ENCODE assay signal across 1 cellular context in the genomic region with DNA sequence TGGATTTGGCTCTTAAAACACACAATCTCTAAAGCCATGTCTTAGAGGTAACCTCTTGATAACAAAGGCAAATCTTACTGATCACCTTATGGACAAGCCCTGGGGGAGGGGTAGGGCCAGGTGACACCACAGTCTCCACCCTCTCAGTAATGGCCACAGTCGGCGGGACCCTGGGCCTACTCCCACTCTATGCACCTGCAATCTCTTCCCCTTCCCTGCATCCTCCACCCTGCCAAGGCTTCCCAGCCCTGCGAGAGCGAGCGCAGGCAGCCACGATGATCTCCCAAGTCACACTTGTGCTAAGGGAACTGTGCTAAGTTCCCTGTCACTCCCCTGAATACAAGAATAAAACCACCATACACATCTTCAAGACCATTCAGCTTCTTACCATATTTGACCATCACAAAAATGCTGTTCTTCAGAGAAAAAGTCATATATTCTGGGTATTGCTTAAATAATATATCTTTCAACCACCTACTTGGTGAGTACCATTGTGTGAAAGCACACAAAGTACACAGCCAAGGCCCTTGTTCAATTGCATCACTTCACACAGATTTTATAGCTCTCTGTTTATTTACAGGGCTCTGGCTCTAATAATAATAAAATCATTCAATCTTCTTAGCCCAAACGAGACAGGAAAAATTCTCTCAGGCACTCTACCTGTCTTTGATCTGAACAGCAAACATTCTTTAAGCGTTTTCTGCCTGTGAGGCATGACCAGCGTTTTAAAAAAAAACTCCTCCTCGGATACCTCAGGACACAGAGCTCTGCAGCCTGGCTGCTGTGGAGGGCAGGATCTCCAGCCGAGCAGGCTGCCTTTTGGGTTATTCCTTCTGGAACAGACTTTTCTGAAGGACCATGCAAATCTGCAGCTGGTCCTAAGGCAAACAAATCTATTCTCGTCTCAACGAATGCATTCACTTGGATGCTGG.
TF ChIP-seq lines count a peak whose summit lies in the region.

No MANE protein-coding gene starts in this region.

TF ChIP-seq in WTC11, 78 proteins besides CTCF, POLR2A, EP300 and RAD21 (continued from another document):
- TF ChIP-seq, protein P1, sequence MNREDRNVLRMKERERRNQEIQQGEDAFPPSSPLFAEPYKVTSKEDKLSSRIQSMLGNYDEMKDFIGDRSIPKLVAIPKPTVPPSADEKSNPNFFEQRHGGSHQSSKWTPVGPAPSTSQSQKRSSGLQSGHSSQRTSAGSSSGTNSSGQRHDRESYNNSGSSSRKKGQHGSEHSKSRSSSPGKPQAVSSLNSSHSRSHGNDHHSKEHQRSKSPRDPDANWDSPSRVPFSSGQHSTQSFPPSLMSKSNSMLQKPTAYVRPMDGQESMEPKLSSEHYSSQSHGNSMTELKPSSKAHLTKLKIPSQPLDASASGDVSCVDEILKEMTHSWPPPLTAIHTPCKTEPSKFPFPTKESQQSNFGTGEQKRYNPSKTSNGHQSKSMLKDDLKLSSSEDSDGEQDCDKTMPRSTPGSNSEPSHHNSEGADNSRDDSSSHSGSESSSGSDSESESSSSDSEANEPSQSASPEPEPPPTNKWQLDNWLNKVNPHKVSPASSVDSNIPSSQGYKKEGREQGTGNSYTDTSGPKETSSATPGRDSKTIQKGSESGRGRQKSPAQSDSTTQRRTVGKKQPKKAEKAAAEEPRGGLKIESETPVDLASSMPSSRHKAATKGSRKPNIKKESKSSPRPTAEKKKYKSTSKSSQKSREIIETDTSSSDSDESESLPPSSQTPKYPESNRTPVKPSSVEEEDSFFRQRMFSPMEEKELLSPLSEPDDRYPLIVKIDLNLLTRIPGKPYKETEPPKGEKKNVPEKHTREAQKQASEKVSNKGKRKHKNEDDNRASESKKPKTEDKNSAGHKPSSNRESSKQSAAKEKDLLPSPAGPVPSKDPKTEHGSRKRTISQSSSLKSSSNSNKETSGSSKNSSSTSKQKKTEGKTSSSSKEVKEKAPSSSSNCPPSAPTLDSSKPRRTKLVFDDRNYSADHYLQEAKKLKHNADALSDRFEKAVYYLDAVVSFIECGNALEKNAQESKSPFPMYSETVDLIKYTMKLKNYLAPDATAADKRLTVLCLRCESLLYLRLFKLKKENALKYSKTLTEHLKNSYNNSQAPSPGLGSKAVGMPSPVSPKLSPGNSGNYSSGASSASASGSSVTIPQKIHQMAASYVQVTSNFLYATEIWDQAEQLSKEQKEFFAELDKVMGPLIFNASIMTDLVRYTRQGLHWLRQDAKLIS (CRISPR knock-in tag; IDR thresholded peaks at IDR 0.05; ENCODE audit: borderline replicate concordance) = no peak
- no peak for TF ChIP-seq TP53 (CRISPR knock-in tag; IDR thresholded peaks at IDR 0.05)
- no peak for TF ChIP-seq NR3C1 (CRISPR knock-in tag; conservative IDR thresholded peaks at IDR 0.05; ENCODE audit: low read depth)
- TF ChIP-seq, protein P2, sequence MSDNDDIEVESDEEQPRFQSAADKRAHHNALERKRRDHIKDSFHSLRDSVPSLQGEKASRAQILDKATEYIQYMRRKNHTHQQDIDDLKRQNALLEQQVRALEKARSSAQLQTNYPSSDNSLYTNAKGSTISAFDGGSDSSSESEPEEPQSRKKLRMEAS (CRISPR knock-in tag; IDR thresholded peaks at IDR 0.05) = no peak
- TF ChIP-seq ZNF232 (CRISPR knock-in tag; IDR thresholded peaks at IDR 0.05) = no peak
- TF ChIP-seq, protein P3, sequence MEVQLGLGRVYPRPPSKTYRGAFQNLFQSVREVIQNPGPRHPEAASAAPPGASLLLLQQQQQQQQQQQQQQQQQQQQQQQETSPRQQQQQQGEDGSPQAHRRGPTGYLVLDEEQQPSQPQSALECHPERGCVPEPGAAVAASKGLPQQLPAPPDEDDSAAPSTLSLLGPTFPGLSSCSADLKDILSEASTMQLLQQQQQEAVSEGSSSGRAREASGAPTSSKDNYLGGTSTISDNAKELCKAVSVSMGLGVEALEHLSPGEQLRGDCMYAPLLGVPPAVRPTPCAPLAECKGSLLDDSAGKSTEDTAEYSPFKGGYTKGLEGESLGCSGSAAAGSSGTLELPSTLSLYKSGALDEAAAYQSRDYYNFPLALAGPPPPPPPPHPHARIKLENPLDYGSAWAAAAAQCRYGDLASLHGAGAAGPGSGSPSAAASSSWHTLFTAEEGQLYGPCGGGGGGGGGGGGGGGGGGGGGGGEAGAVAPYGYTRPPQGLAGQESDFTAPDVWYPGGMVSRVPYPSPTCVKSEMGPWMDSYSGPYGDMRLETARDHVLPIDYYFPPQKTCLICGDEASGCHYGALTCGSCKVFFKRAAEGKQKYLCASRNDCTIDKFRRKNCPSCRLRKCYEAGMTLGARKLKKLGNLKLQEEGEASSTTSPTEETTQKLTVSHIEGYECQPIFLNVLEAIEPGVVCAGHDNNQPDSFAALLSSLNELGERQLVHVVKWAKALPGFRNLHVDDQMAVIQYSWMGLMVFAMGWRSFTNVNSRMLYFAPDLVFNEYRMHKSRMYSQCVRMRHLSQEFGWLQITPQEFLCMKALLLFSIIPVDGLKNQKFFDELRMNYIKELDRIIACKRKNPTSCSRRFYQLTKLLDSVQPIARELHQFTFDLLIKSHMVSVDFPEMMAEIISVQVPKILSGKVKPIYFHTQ (CRISPR knock-in tag; IDR thresholded peaks at IDR 0.05) = no peak
- TF ChIP-seq TEAD4 (CRISPR knock-in tag; IDR thresholded peaks at IDR 0.05) = no peak
- TF ChIP-seq ESRRA (CRISPR knock-in tag; IDR thresholded peaks at IDR 0.05; ENCODE audit: borderline replicate concordance) = no peak
- no peak for TF ChIP-seq PRRX2 (CRISPR knock-in tag; IDR thresholded peaks at IDR 0.05)
- no peak for TF ChIP-seq SMAD3 (CRISPR knock-in tag; IDR thresholded peaks at IDR 0.05; ENCODE audit: borderline replicate concordance)
- TF ChIP-seq, protein P4, sequence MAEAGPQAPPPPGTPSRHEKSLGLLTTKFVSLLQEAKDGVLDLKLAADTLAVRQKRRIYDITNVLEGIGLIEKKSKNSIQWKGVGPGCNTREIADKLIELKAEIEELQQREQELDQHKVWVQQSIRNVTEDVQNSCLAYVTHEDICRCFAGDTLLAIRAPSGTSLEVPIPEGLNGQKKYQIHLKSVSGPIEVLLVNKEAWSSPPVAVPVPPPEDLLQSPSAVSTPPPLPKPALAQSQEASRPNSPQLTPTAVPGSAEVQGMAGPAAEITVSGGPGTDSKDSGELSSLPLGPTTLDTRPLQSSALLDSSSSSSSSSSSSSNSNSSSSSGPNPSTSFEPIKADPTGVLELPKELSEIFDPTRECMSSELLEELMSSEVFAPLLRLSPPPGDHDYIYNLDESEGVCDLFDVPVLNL (CRISPR knock-in tag; IDR thresholded peaks at IDR 0.05; ENCODE audit: borderline replicate concordance, low read depth) = no peak
